ENCODE assay signal across 1 cellular context in genomic region chr12:106289196-106289681, GRCh38.
TF ChIP-seq lines count a peak whose summit lies in the region.

No MANE protein-coding gene starts in this region.

TF ChIP-seq in HepG2, 621 proteins besides CTCF, POLR2A, EP300 and RAD21 (continues in another document):
- TF ChIP-seq ZNF660 (CRISPR knock-in tag; IDR thresholded peaks at IDR 0.05; ENCODE audit: borderline replicate concordance, low read depth): no peak
- TF ChIP-seq ZNF367 (CRISPR knock-in tag; IDR thresholded peaks at IDR 0.05; ENCODE audit: borderline replicate concordance): no peak
- TF ChIP-seq CEBPG (CRISPR knock-in tag; IDR thresholded peaks at IDR 0.05): peak; percentile 62
- TF ChIP-seq, protein P1, sequence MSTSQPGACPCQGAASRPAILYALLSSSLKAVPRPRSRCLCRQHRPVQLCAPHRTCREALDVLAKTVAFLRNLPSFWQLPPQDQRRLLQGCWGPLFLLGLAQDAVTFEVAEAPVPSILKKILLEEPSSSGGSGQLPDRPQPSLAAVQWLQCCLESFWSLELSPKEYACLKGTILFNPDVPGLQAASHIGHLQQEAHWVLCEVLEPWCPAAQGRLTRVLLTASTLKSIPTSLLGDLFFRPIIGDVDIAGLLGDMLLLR (CRISPR knock-in tag; IDR thresholded peaks at IDR 0.05): no peak
- TF ChIP-seq TFAP4 (IDR thresholded peaks at IDR 0.05; ENCODE audit: borderline replicate concordance, low read depth): no peak
- TF ChIP-seq, protein P2, sequence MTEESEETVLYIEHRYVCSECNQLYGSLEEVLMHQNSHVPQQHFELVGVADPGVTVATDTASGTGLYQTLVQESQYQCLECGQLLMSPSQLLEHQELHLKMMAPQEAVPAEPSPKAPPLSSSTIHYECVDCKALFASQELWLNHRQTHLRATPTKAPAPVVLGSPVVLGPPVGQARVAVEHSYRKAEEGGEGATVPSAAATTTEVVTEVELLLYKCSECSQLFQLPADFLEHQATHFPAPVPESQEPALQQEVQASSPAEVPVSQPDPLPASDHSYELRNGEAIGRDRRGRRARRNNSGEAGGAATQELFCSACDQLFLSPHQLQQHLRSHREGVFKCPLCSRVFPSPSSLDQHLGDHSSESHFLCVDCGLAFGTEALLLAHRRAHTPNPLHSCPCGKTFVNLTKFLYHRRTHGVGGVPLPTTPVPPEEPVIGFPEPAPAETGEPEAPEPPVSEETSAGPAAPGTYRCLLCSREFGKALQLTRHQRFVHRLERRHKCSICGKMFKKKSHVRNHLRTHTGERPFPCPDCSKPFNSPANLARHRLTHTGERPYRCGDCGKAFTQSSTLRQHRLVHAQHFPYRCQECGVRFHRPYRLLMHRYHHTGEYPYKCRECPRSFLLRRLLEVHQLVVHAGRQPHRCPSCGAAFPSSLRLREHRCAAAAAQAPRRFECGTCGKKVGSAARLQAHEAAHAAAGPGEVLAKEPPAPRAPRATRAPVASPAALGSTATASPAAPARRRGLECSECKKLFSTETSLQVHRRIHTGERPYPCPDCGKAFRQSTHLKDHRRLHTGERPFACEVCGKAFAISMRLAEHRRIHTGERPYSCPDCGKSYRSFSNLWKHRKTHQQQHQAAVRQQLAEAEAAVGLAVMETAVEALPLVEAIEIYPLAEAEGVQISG (CRISPR knock-in tag; IDR thresholded peaks at IDR 0.05): no peak
- no peak for TF ChIP-seq MYC (CRISPR knock-in tag; IDR thresholded peaks at IDR 0.05; ENCODE audit: borderline replicate concordance)
- no peak for TF ChIP-seq ZNF30 (CRISPR knock-in tag; IDR thresholded peaks at IDR 0.05)
- no peak for TF ChIP-seq TSC22D2 (CRISPR knock-in tag; IDR thresholded peaks at IDR 0.05; ENCODE audit: borderline replicate concordance)
- TF ChIP-seq USF2 (IDR thresholded peaks at IDR 0.05; ENCODE audit: low read depth, low read length): no peak
- TF ChIP-seq USF2 (CRISPR knock-in tag; IDR thresholded peaks at IDR 0.05; ENCODE audit: borderline replicate concordance): no peak
- no peak for TF ChIP-seq ARNT2 (CRISPR knock-in tag; IDR thresholded peaks at IDR 0.05; ENCODE audit: low read depth)
- TF ChIP-seq TEAD2 (CRISPR knock-in tag; IDR thresholded peaks at IDR 0.05): no peak
- TF ChIP-seq CBFB (CRISPR knock-in tag; IDR thresholded peaks at IDR 0.05): no peak
- TF ChIP-seq, protein P3, sequence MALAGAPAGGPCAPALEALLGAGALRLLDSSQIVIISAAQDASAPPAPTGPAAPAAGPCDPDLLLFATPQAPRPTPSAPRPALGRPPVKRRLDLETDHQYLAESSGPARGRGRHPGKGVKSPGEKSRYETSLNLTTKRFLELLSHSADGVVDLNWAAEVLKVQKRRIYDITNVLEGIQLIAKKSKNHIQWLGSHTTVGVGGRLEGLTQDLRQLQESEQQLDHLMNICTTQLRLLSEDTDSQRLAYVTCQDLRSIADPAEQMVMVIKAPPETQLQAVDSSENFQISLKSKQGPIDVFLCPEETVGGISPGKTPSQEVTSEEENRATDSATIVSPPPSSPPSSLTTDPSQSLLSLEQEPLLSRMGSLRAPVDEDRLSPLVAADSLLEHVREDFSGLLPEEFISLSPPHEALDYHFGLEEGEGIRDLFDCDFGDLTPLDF (CRISPR knock-in tag; IDR thresholded peaks at IDR 0.05): no peak
- no peak for TF ChIP-seq SATB2 (CRISPR knock-in tag; IDR thresholded peaks at IDR 0.05)
- no peak for TF ChIP-seq MLX (CRISPR knock-in tag; IDR thresholded peaks at IDR 0.05)
- TF ChIP-seq PHF8 (CRISPR knock-in tag; IDR thresholded peaks at IDR 0.05): 0 out of 2 replicates have a peak, but pooled peaks have one; percentile 1
- TF ChIP-seq ZNF263 (CRISPR knock-in tag; IDR thresholded peaks at IDR 0.05): no peak
- TF ChIP-seq HMG20B (CRISPR knock-in tag; conservative IDR thresholded peaks at IDR 0.05): no peak
- no peak for TF ChIP-seq MYNN (CRISPR knock-in tag; IDR thresholded peaks at IDR 0.05; ENCODE audit: low read depth)
- TF ChIP-seq, protein P4, sequence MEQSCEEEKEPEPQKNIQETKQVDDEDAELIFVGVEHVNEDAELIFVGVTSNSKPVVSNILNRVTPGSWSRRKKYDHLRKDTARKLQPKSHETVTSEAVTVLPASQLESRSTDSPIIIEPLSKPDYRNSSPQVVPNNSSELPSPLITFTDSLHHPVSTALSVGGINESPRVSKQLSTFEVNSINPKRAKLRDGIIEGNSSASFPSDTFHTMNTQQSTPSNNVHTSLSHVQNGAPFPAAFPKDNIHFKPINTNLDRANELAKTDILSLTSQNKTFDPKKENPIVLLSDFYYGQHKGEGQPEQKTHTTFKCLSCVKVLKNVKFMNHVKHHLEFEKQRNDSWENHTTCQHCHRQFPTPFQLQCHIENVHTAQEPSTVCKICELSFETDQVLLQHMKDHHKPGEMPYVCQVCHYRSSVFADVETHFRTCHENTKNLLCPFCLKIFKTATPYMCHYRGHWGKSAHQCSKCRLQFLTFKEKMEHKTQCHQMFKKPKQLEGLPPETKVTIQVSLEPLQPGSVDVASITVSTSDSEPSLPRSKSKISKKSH (CRISPR knock-in tag; IDR thresholded peaks at IDR 0.05; ENCODE audit: borderline replicate concordance): no peak
- TF ChIP-seq CENPX (CRISPR knock-in tag; IDR thresholded peaks at IDR 0.05): no peak
- TF ChIP-seq TBX3 (IDR thresholded peaks at IDR 0.05; ENCODE audit: borderline replicate concordance): no peak
- TF ChIP-seq ZNF768 (CRISPR knock-in tag; IDR thresholded peaks at IDR 0.05): no peak
- TF ChIP-seq, protein P5, sequence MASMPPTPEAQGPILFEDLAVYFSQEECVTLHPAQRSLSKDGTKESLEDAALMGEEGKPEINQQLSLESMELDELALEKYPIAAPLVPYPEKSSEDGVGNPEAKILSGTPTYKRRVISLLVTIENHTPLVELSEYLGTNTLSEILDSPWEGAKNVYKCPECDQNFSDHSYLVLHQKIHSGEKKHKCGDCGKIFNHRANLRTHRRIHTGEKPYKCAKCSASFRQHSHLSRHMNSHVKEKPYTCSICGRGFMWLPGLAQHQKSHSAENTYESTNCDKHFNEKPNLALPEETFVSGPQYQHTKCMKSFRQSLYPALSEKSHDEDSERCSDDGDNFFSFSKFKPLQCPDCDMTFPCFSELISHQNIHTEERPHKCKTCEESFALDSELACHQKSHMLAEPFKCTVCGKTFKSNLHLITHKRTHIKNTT (CRISPR knock-in tag; IDR thresholded peaks at IDR 0.05): no peak
- TF ChIP-seq LBX2 (CRISPR knock-in tag; IDR thresholded peaks at IDR 0.05; ENCODE audit: borderline replicate concordance): no peak
- TF ChIP-seq ATF3 (CRISPR knock-in tag; IDR thresholded peaks at IDR 0.05): no peak
- TF ChIP-seq FOXA3 (CRISPR knock-in tag; IDR thresholded peaks at IDR 0.05): no peak
- peak; percentile 57; the same call in 1 of the 2 replicates for TF ChIP-seq ZNF12 (CRISPR knock-in tag; IDR thresholded peaks at IDR 0.05)
- TF ChIP-seq SOX13 (IDR thresholded peaks at IDR 0.05): no peak
- no peak for TF ChIP-seq SOX13 (CRISPR knock-in tag; conservative IDR thresholded peaks at IDR 0.05 in 1 of 2, IDR thresholded peaks at IDR 0.05 in 1 of 2)
- TF ChIP-seq ZNF484 (CRISPR knock-in tag; IDR thresholded peaks at IDR 0.05; ENCODE audit: borderline replicate concordance, low read depth): no peak
- 0 out of 2 replicates have a peak, but pooled peaks have one; percentile 1 for TF ChIP-seq TAF1 (CRISPR knock-in tag; IDR thresholded peaks at IDR 0.05)
- no peak for TF ChIP-seq RORA (CRISPR knock-in tag; IDR thresholded peaks at IDR 0.05)
- no peak for TF ChIP-seq HOXA3 (CRISPR knock-in tag; IDR thresholded peaks at IDR 0.05)
- no peak for TF ChIP-seq ZNF710 (CRISPR knock-in tag; IDR thresholded peaks at IDR 0.05; ENCODE audit: borderline replicate concordance)
- no peak for TF ChIP-seq HOXA5 (CRISPR knock-in tag; IDR thresholded peaks at IDR 0.05)
- no peak for TF ChIP-seq NFATC3 (CRISPR knock-in tag; IDR thresholded peaks at IDR 0.05)
- TF ChIP-seq MED13 (CRISPR knock-in tag; IDR thresholded peaks at IDR 0.05): no peak
- no peak for TF ChIP-seq REXO4 (CRISPR knock-in tag; IDR thresholded peaks at IDR 0.05; ENCODE audit: borderline replicate concordance)
- no peak for TF ChIP-seq MBD4 (IDR thresholded peaks at IDR 0.05; ENCODE audit: borderline replicate concordance, low read length)
- TF ChIP-seq, protein P6, sequence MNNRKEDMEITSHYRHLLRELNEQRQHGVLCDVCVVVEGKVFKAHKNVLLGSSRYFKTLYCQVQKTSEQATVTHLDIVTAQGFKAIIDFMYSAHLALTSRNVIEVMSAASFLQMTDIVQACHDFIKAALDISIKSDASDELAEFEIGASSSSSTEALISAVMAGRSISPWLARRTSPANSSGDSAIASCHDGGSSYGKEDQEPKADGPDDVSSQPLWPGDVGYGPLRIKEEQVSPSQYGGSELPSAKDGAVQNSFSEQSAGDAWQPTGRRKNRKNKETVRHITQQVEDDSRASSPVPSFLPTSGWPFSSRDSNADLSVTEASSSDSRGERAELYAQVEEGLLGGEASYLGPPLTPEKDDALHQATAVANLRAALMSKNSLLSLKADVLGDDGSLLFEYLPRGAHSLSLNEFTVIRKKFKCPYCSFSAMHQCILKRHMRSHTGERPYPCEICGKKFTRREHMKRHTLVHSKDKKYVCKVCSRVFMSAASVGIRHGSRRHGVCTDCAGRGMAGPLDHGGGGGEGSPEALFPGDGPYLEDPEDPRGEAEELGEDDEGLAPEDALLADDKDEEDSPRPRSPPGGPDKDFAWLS (CRISPR knock-in tag; IDR thresholded peaks at IDR 0.05; ENCODE audit: borderline replicate concordance): no peak
- TF ChIP-seq CREM (IDR thresholded peaks at IDR 0.05): peak; percentile 2; the same call in 1 of the 2 replicates
- TF ChIP-seq CREM (CRISPR knock-in tag; IDR thresholded peaks at IDR 0.05): no peak
- no peak for TF ChIP-seq GTF3A (CRISPR knock-in tag; conservative IDR thresholded peaks at IDR 0.05)
- TF ChIP-seq ZNF674 (CRISPR knock-in tag; IDR thresholded peaks at IDR 0.05; ENCODE audit: low read depth): no peak
- peak; percentile 8; the same call in 1 of the 2 replicates for TF ChIP-seq NR2C2 (CRISPR knock-in tag; IDR thresholded peaks at IDR 0.05; ENCODE audit: borderline replicate concordance)
- no peak for TF ChIP-seq TOPORS (CRISPR knock-in tag; IDR thresholded peaks at IDR 0.05)
- TF ChIP-seq, protein P7, sequence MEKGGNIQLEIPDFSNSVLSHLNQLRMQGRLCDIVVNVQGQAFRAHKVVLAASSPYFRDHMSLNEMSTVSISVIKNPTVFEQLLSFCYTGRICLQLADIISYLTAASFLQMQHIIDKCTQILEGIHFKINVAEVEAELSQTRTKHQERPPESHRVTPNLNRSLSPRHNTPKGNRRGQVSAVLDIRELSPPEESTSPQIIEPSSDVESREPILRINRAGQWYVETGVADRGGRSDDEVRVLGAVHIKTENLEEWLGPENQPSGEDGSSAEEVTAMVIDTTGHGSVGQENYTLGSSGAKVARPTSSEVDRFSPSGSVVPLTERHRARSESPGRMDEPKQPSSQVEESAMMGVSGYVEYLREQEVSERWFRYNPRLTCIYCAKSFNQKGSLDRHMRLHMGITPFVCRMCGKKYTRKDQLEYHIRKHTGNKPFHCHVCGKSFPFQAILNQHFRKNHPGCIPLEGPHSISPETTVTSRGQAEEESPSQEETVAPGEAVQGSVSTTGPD (CRISPR knock-in tag; IDR thresholded peaks at IDR 0.05): no peak
- TF ChIP-seq TMF1 (CRISPR knock-in tag; IDR thresholded peaks at IDR 0.05; ENCODE audit: low read depth): no peak
- no peak for TF ChIP-seq SRSF9 (IDR thresholded peaks at IDR 0.05; ENCODE audit: borderline replicate concordance, insufficient read depth, low read depth, low read length, poor library complexity, severe bottlenecking)
- TF ChIP-seq IKZF1 (IDR thresholded peaks at IDR 0.05): no peak
